1 cellular context compared by ENCODE assay signal in the genomic region with DNA sequence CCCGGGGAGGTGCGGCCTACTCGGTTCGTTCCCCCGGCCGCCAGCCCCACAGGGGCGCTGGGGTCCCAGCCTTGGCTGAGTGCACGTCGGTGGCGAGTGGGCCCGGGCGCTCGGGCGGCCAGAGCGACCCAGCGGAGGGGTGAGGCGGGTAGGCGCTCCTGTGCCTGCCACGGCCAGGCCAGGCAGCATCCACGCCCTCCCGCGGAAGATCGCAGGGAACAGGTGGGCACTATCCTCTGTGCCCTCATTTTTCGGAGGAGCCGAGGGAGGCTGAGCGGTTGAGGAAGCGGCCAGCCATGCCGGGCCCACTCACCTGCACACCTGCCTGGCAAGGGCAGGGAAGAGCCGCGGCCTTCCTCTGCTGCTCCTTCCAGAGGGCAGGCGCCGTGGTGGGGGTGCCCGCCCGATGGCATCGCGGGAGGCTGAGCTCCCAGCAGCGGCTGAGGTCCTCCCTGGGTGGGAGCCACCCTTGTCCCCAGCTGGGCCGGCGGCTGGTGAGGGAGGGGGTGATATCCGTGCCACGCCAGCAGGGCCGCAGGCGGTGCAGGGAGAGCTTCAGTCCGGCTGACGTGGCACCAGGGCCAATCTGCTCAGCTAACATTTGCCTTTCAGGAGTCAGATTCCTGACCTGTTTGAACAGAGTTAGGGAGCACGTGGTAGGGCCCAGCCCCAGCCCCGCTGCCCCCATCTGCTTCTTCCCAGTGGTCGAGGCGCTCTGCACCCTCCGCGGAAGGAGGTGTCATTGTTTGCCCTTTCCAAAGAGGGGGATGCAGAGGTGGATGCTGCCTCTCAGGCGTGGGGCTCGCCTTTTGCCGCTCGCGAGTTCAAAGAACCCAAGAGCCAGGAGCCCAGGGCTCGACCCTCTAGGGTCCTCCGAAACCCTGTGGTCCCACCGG.
TF ChIP-seq lines count a peak whose summit lies in the region.

No MANE protein-coding gene starts in this region.

TF ChIP-seq in HepG2, 621 proteins besides CTCF, POLR2A, EP300 and RAD21 (continued from another document and continues in another):
- TF ChIP-seq, protein P1, sequence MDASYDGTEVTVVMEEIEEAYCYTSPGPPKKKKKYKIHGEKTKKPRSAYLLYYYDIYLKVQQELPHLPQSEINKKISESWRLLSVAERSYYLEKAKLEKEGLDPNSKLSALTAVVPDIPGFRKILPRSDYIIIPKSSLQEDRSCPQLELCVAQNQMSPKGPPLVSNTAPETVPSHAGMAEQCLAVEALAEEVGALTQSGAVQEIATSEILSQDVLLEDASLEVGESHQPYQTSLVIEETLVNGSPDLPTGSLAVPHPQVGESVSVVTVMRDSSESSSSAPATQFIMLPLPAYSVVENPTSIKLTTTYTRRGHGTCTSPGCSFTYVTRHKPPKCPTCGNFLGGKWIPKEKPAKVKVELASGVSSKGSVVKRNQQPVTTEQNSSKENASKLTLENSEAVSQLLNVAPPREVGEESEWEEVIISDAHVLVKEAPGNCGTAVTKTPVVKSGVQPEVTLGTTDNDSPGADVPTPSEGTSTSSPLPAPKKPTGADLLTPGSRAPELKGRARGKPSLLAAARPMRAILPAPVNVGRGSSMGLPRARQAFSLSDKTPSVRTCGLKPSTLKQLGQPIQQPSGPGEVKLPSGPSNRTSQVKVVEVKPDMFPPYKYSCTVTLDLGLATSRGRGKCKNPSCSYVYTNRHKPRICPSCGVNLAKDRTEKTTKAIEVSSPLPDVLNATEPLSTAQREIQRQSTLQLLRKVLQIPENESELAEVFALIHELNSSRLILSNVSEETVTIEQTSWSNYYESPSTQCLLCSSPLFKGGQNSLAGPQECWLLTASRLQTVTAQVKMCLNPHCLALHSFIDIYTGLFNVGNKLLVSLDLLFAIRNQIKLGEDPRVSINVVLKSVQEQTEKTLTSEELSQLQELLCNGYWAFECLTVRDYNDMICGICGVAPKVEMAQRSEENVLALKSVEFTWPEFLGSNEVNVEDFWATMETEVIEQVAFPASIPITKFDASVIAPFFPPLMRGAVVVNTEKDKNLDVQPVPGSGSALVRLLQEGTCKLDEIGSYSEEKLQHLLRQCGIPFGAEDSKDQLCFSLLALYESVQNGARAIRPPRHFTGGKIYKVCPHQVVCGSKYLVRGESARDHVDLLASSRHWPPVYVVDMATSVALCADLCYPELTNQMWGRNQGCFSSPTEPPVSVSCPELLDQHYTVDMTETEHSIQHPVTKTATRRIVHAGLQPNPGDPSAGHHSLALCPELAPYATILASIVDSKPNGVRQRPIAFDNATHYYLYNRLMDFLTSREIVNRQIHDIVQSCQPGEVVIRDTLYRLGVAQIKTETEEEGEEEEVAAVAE (CRISPR knock-in tag; IDR thresholded peaks at IDR 0.05; ENCODE audit: borderline replicate concordance), result no peak
- TF ChIP-seq FOXK2 (IDR thresholded peaks at IDR 0.05), result no peak
- TF ChIP-seq CHCHD3 (CRISPR knock-in tag; IDR thresholded peaks at IDR 0.05), result no peak
- TF ChIP-seq FOXK1 (CRISPR knock-in tag; IDR thresholded peaks at IDR 0.05; ENCODE audit: borderline replicate concordance, low read depth), result no peak
- TF ChIP-seq ZNF879 (CRISPR knock-in tag; IDR thresholded peaks at IDR 0.05), result no peak
- TF ChIP-seq ZNF75D (CRISPR knock-in tag; IDR thresholded peaks at IDR 0.05; ENCODE audit: borderline replicate concordance), result 0 out of 2 replicates have a peak, but pooled peaks have one; percentile 71
- 0 out of 2 replicates have a peak, but pooled peaks have one; percentile 3 for TF ChIP-seq ZNF614 (CRISPR knock-in tag; IDR thresholded peaks at IDR 0.05; ENCODE audit: borderline replicate concordance)
- TF ChIP-seq, protein P2, sequence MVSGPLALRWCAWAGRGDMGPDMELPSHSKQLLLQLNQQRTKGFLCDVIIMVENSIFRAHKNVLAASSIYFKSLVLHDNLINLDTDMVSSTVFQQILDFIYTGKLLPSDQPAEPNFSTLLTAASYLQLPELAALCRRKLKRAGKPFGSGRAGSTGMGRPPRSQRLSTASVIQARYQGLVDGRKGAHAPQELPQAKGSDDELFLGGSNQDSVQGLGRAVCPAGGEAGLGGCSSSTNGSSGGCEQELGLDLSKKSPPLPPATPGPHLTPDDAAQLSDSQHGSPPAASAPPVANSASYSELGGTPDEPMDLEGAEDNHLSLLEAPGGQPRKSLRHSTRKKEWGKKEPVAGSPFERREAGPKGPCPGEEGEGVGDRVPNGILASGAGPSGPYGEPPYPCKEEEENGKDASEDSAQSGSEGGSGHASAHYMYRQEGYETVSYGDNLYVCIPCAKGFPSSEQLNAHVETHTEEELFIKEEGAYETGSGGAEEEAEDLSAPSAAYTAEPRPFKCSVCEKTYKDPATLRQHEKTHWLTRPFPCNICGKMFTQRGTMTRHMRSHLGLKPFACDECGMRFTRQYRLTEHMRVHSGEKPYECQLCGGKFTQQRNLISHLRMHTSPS (CRISPR knock-in tag; IDR thresholded peaks at IDR 0.05; ENCODE audit: low read depth), result no peak
- no peak for TF ChIP-seq ZBTB1 (CRISPR knock-in tag; IDR thresholded peaks at IDR 0.05; ENCODE audit: borderline replicate concordance)
- TF ChIP-seq ZNF484 (CRISPR knock-in tag; IDR thresholded peaks at IDR 0.05; ENCODE audit: borderline replicate concordance, low read depth), result no peak
- TF ChIP-seq ZNF564 (CRISPR knock-in tag; IDR thresholded peaks at IDR 0.05), result no peak
- TF ChIP-seq, protein P3, sequence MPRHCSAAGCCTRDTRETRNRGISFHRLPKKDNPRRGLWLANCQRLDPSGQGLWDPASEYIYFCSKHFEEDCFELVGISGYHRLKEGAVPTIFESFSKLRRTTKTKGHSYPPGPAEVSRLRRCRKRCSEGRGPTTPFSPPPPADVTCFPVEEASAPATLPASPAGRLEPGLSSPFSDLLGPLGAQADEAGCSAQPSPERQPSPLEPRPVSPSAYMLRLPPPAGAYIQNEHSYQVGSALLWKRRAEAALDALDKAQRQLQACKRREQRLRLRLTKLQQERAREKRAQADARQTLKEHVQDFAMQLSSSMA (CRISPR knock-in tag; IDR thresholded peaks at IDR 0.05), result no peak
- TF ChIP-seq KLF16 (CRISPR knock-in tag; IDR thresholded peaks at IDR 0.05), result 0 out of 4 replicates have a peak, but pooled peaks of 1 of the 2 experiments have one; percentile 3
- TF ChIP-seq, protein P4, sequence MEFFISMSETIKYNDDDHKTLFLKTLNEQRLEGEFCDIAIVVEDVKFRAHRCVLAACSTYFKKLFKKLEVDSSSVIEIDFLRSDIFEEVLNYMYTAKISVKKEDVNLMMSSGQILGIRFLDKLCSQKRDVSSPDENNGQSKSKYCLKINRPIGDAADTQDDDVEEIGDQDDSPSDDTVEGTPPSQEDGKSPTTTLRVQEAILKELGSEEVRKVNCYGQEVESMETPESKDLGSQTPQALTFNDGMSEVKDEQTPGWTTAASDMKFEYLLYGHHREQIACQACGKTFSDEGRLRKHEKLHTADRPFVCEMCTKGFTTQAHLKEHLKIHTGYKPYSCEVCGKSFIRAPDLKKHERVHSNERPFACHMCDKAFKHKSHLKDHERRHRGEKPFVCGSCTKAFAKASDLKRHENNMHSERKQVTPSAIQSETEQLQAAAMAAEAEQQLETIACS (CRISPR knock-in tag; IDR thresholded peaks at IDR 0.05), result no peak
- TF ChIP-seq, protein P5, sequence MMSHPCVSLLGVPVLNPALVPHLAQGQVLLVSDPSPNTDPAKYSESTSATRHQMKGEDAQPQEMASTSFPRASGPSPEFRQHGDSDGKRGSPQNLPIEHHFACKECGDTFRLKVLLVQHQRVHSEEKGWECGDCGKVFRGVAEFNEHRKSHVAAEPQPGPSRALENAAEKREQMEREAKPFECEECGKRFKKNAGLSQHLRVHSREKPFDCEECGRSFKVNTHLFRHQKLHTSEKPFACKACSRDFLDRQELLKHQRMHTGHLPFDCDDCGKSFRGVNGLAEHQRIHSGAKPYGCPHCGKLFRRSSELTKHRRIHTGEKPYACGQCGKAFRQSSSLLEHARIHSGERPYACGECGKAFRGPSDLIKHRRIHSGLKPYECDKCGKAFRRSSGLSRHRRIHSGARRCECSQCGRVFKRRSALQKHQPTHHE (CRISPR knock-in tag; IDR thresholded peaks at IDR 0.05; ENCODE audit: borderline replicate concordance), result no peak
- TF ChIP-seq, protein P6, sequence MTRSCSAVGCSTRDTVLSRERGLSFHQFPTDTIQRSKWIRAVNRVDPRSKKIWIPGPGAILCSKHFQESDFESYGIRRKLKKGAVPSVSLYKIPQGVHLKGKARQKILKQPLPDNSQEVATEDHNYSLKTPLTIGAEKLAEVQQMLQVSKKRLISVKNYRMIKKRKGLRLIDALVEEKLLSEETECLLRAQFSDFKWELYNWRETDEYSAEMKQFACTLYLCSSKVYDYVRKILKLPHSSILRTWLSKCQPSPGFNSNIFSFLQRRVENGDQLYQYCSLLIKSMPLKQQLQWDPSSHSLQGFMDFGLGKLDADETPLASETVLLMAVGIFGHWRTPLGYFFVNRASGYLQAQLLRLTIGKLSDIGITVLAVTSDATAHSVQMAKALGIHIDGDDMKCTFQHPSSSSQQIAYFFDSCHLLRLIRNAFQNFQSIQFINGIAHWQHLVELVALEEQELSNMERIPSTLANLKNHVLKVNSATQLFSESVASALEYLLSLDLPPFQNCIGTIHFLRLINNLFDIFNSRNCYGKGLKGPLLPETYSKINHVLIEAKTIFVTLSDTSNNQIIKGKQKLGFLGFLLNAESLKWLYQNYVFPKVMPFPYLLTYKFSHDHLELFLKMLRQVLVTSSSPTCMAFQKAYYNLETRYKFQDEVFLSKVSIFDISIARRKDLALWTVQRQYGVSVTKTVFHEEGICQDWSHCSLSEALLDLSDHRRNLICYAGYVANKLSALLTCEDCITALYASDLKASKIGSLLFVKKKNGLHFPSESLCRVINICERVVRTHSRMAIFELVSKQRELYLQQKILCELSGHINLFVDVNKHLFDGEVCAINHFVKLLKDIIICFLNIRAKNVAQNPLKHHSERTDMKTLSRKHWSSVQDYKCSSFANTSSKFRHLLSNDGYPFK (CRISPR knock-in tag; IDR thresholded peaks at IDR 0.05; ENCODE audit: borderline replicate concordance), result 0 out of 2 replicates have a peak, but pooled peaks have one; percentile 28
- TF ChIP-seq ZNF296 (CRISPR knock-in tag; conservative IDR thresholded peaks at IDR 0.05), result no peak
- TF ChIP-seq ZNF777 (CRISPR knock-in tag; IDR thresholded peaks at IDR 0.05), result no peak; the same call in 1 of the 2 replicates
- TF ChIP-seq, protein P7, sequence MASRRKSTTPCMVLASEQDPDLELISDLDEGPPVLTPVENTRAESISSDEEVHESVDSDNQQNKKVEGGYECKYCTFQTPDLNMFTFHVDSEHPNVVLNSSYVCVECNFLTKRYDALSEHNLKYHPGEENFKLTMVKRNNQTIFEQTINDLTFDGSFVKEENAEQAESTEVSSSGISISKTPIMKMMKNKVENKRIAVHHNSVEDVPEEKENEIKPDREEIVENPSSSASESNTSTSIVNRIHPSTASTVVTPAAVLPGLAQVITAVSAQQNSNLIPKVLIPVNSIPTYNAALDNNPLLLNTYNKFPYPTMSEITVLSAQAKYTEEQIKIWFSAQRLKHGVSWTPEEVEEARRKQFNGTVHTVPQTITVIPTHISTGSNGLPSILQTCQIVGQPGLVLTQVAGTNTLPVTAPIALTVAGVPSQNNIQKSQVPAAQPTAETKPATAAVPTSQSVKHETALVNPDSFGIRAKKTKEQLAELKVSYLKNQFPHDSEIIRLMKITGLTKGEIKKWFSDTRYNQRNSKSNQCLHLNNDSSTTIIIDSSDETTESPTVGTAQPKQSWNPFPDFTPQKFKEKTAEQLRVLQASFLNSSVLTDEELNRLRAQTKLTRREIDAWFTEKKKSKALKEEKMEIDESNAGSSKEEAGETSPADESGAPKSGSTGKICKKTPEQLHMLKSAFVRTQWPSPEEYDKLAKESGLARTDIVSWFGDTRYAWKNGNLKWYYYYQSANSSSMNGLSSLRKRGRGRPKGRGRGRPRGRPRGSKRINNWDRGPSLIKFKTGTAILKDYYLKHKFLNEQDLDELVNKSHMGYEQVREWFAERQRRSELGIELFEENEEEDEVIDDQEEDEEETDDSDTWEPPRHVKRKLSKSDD (CRISPR knock-in tag; IDR thresholded peaks at IDR 0.05; ENCODE audit: low read depth), result no peak
- no peak for TF ChIP-seq JUND (CRISPR knock-in tag; IDR thresholded peaks at IDR 0.05)
- no peak for TF ChIP-seq SMAD1 (CRISPR knock-in tag; IDR thresholded peaks at IDR 0.05; ENCODE audit: borderline replicate concordance, low read depth)
- no peak for TF ChIP-seq ATAD3A (CRISPR knock-in tag; IDR thresholded peaks at IDR 0.05)
- TF ChIP-seq, protein P8, sequence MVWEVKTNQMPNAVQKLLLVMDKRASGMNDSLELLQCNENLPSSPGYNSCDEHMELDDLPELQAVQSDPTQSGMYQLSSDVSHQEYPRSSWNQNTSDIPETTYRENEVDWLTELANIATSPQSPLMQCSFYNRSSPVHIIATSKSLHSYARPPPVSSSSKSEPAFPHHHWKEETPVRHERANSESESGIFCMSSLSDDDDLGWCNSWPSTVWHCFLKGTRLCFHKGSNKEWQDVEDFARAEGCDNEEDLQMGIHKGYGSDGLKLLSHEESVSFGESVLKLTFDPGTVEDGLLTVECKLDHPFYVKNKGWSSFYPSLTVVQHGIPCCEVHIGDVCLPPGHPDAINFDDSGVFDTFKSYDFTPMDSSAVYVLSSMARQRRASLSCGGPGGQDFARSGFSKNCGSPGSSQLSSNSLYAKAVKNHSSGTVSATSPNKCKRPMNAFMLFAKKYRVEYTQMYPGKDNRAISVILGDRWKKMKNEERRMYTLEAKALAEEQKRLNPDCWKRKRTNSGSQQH (CRISPR knock-in tag; IDR thresholded peaks at IDR 0.05; ENCODE audit: low read depth), result no peak
- no peak for TF ChIP-seq ZNF292 (CRISPR knock-in tag; IDR thresholded peaks at IDR 0.05; ENCODE audit: borderline replicate concordance, low read depth)
- no peak for TF ChIP-seq ZNF251 (CRISPR knock-in tag; IDR thresholded peaks at IDR 0.05)
- no peak for TF ChIP-seq HIVEP1 (CRISPR knock-in tag; IDR thresholded peaks at IDR 0.05)
- no peak for TF ChIP-seq ISL2 (CRISPR knock-in tag; IDR thresholded peaks at IDR 0.05)
- TF ChIP-seq, protein P9, sequence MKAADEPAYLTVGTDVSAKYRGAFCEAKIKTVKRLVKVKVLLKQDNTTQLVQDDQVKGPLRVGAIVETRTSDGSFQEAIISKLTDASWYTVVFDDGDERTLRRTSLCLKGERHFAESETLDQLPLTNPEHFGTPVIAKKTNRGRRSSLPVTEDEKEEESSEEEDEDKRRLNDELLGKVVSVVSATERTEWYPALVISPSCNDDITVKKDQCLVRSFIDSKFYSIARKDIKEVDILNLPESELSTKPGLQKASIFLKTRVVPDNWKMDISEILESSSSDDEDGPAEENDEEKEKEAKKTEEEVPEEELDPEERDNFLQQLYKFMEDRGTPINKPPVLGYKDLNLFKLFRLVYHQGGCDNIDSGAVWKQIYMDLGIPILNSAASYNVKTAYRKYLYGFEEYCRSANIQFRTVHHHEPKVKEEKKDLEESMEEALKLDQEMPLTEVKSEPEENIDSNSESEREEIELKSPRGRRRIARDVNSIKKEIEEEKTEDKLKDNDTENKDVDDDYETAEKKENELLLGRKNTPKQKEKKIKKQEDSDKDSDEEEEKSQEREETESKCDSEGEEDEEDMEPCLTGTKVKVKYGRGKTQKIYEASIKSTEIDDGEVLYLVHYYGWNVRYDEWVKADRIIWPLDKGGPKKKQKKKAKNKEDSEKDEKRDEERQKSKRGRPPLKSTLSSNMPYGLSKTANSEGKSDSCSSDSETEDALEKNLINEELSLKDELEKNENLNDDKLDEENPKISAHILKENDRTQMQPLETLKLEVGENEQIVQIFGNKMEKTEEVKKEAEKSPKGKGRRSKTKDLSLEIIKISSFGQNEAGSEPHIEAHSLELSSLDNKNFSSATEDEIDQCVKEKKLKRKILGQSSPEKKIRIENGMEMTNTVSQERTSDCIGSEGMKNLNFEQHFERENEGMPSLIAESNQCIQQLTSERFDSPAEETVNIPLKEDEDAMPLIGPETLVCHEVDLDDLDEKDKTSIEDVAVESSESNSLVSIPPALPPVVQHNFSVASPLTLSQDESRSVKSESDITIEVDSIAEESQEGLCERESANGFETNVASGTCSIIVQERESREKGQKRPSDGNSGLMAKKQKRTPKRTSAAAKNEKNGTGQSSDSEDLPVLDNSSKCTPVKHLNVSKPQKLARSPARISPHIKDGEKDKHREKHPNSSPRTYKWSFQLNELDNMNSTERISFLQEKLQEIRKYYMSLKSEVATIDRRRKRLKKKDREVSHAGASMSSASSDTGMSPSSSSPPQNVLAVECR (CRISPR knock-in tag; IDR thresholded peaks at IDR 0.05; ENCODE audit: borderline replicate concordance), result no peak; the same call in 1 of the 2 replicates
- TF ChIP-seq ZNF34 (CRISPR knock-in tag; IDR thresholded peaks at IDR 0.05; ENCODE audit: borderline replicate concordance), result no peak
